Comparison of ENCODE assay signal across 8 cellular contexts in the genomic region with DNA sequence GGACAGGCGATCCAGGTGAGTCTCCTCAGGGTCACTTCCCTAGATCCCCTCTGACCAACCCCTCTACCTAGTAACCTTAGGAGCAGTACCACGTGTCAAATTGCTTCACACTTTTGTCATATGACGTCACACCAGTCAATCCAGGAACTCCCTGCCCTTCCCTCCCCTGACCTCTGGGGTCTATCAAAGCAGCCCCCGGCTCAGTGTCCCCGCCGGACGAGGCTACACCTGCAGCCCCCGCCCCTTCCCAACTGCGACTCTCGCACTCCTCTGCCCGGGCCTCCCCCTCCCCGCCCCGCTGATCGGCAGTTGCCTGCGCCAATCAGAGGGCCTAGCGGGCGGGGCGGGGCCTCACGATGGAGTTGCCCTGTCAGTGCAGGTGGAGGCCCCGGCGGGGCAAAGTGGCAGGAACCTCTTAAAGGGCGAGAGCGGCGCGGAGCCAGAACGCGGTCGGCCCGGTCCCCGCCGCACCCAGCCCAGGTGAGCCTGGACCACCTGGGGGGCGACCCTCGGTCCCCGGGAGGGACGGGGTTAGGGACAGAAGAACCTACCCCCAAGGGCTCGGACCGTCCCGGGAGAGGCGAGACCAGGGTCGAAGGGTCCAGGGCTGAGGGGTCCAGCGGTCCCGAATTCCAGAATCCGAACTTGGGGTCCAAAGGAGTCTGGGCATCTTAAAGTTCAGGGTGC. TPM values are rescaled to one million over a fixed set of nuclear protein-coding genes. Genes with fewer than 3 reads are reported as not detected.
DNase-seq lines count a peak whose midpoint lies in the region; ATAC-seq lines count a peak whose summit lies in the region.

No MANE protein-coding gene starts in this region.

- peak; percentile 28 for DNase-seq in OCI-M2 (lab: John Stamatoyannopoulos, UW; ENCODE audit: unreplicated experiment)
- DNase-seq in activated T-cell treated with anti-CD3 and anti-CD28 coated beads, Interleukin-2, amount 50 U/mL, for 24 hours: peak; percentile 95
- DNase-seq in stimulated activated CD8-positive, alpha-beta memory T cell treated with anti-CD3 and anti-CD28 coated beads, Interleukin-7, amount 100 ng/mL, for 1 hour (ENCODE audit: low read depth in 2 of 2): peak; percentile 74 to 80

- H3K4me1 Mint-ChIP-seq in activated T-cell treated with anti-CD3 and anti-CD28 coated beads, Interleukin-2, amount 50 U/mL, for 24 hours (ENCODE audit: low read depth): peaks cover 59% of the 10 kb centered on the region

- H3K36me3 Mint-ChIP-seq in activated T-cell treated with anti-CD3 and anti-CD28 coated beads, Interleukin-2, amount 50 U/mL, for 24 hours (ENCODE audit: low read depth): peaks cover 4% of the 10 kb centered on the region

- H3K9me3 ChIP-seq in BLaER1: no peaks in the 10 kb centered on the region
- no peaks in the 10 kb centered on the region for H3K9me3 ChIP-seq in HUES6 (ENCODE audit: control insufficient read depth, insufficient read depth, low read depth, low read length)
- H3K9me3 ChIP-seq in esophagus (ENCODE audit: control insufficient read depth in 2 of 2, insufficient read depth in 1 of 2, low read depth in 1 of 2, low read length in 1 of 2): no peaks in the 10 kb centered on the region
- no peaks in the 10 kb centered on the region for H3K9me3 ChIP-seq in muscle layer of colon (ENCODE audit: low read length)

- H3K9ac ChIP-seq in BLaER1: peak overlapping the region; percentile 87
- H3K9ac ChIP-seq in HUES6 (ENCODE audit: low read length): peak overlapping the region; percentile 72
- peak overlapping the region; percentile 82 for H3K9ac ChIP-seq in muscle layer of colon (ENCODE audit: low read length)

- WGBS in esophagus, 2 donors: 1 to 2% methylated on average over 43 of the region's 43 CpGs

- H3K4me3 ChIP-seq in BLaER1: peak overlapping the region; percentile 92
- H3K4me3 ChIP-seq in HUES6 (ENCODE audit: low read depth, low read length): peak overlapping the region; percentile 93
- peak overlapping the region; percentile 78 to 85 for H3K4me3 ChIP-seq in esophagus (ENCODE audit: low read depth in 1 of 2, low read length in 2 of 2)
- H3K4me3 ChIP-seq in muscle layer of colon (ENCODE audit: low read depth in 1 of 2, low read length in 2 of 2): peak overlapping the region; percentile 58 to 99

- H3K27ac ChIP-seq in BLaER1 (peak overlapping the region; percentile 87), HUES6 (ENCODE audit: low read depth, low read length) (no peak overlapping the region; the same call in 1 of the 2 replicates), esophagus (ENCODE audit: low read depth in 2 of 2, low read length in 1 of 2) (peak overlapping the region; percentile 55 to 73), muscle layer of colon (ENCODE audit: low read depth, low read length) (peak overlapping the region; percentile 29)

- H3K4me1 ChIP-seq in BLaER1 (peaks cover 65% of the 10 kb centered on the region), HUES6 (ENCODE audit: control insufficient read depth, insufficient read depth, low read length) (peaks cover 39% of the 10 kb centered on the region), esophagus (ENCODE audit: control insufficient read depth in 2 of 2, insufficient read depth in 2 of 2, low read length in 1 of 2) (peaks cover 10 to 19% of the 10 kb centered on the region in 2 donors), muscle layer of colon (ENCODE audit: insufficient read depth, low read length) (peaks cover 33% of the 10 kb centered on the region)

- peak overlapping the region; percentile 96 for H3K27ac Mint-ChIP-seq in activated T-cell treated with anti-CD3 and anti-CD28 coated beads, Interleukin-2, amount 50 U/mL, for 24 hours

- H3K9me3 Mint-ChIP-seq in activated T-cell treated with anti-CD3 and anti-CD28 coated beads, Interleukin-2, amount 50 U/mL, for 24 hours: no peaks in the 10 kb centered on the region

- peak; percentile 80 for ATAC-seq in GM19328 (IDR thresholded peaks at IDR 0.05; ENCODE audit: unreplicated experiment)

- peak overlapping the region; percentile 97 for H3K4me2 ChIP-seq in BLaER1

- H4K20me1 ChIP-seq in BLaER1: peaks cover 39% of the 10 kb centered on the region

- no peaks in the 10 kb centered on the region for H3K36me3 ChIP-seq in BLaER1
- no peaks in the 10 kb centered on the region for H3K36me3 ChIP-seq in HUES6 (ENCODE audit: control insufficient read depth, insufficient read depth, low read length)
- peaks cover 0 to 2% of the 10 kb centered on the region in 2 donors for H3K36me3 ChIP-seq in esophagus (ENCODE audit: control insufficient read depth in 2 of 2, insufficient read depth in 2 of 2, low read length in 1 of 2)
- H3K36me3 ChIP-seq in muscle layer of colon (ENCODE audit: insufficient read depth, low read length): no peaks in the 10 kb centered on the region

- H3K27me3 Mint-ChIP-seq in activated T-cell treated with anti-CD3 and anti-CD28 coated beads, Interleukin-2, amount 50 U/mL, for 24 hours: no peaks in the 10 kb centered on the region

- H3K27me3 ChIP-seq in BLaER1: no peaks in the 10 kb centered on the region
- no peaks in the 10 kb centered on the region for H3K27me3 ChIP-seq in HUES6 (ENCODE audit: control insufficient read depth, insufficient read depth, low read length)
- no peaks in the 10 kb centered on the region for H3K27me3 ChIP-seq in esophagus (ENCODE audit: control insufficient read depth in 1 of 2, insufficient read depth in 2 of 2, low read length in 2 of 2)
- no peaks in the 10 kb centered on the region for H3K27me3 ChIP-seq in muscle layer of colon (ENCODE audit: control insufficient read depth in 1 of 2, insufficient read depth in 2 of 2, low read length in 2 of 2)

- peak overlapping the region; percentile 79 for H3K4me3 Mint-ChIP-seq in activated T-cell treated with anti-CD3 and anti-CD28 coated beads, Interleukin-2, amount 50 U/mL, for 24 hours

RNA-seq across cellular contexts. Expression of a gene that starts 27.5 kb away (rescaled TPM):
- 10 to 100 TPM; 10.2 to 12.0 TPM for polyA plus RNA-seq in esophagus

Comparison
In these comparisons a context has a peak if more than half of its experiments do, and no peak if none do; other contexts are left out.
1. DNase-seq: peak in every context shown above with its lines; median percentile 95 in activated T-cell treated with anti-CD3 and anti-CD28 coated beads, Interleukin-2, amount 50 U/mL, for 24 hours; 77 in stimulated activated CD8-positive, alpha-beta memory T cell treated with anti-CD3 and anti-CD28 coated beads, Interleukin-7, amount 100 ng/mL, for 1 hour; 28 in OCI-M2.